ENCODE assay signal across 12 cellular contexts in the genomic region with DNA sequence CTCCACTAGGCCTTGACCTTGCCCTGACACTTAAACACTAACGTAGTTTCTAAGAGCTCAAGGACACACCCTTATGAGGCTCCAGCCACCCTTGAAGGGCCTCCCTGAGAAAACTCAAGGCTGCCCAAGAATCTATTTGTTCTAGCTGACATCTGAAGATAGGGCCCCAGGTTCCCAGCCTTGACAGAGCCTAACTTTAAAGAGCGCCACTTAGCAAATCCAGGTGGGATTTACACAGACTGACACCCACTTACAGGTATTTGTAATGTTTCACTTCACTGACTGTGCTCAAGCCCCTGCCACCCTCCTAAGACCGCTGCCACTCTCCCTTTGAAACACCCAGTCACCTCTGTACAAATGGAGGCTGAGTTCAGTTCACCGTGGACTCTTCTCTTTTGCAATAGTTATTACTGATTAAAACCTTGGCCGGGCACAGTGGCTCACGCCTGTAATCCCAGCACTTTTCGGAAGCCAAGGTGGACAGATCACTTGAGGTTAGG.
"Had no signal": no experiment of that assay in that cellular context is flagged by ENCODE, and none has a peak within 500 bp of the region (broad histone marks: within the 10 kb centered on the region; RNA-seq: fewer than 3 reads in every experiment).

No MANE protein-coding gene starts in this region.

- H3K27ac Mint-ChIP-seq: activated CD4-positive, alpha-beta memory T cell treated with anti-CD3 and anti-CD28 coated beads, Interleukin-2, amount 10 ng/mL, durations not matched to agents 7 days and 5 days; activated CD4-positive, alpha-beta T cell treated with anti-CD3 and anti-CD28 coated beads for 36 hours; memory B cell had no signal

- H3K9me3 Mint-ChIP-seq: activated CD4-positive, alpha-beta memory T cell treated with anti-CD3 and anti-CD28 coated beads, Interleukin-2, amount 10 ng/mL, durations not matched to agents 7 days and 5 days; activated T-cell treated with anti-CD3 and anti-CD28 coated beads, Interleukin-2, amount 50 U/mL, for 72 hours; central memory CD8-positive, alpha-beta T cell; memory B cell had no signal

- H3K4me1 ChIP-seq: tibial nerve had no signal

- H3K4me3 ChIP-seq: skin epidermis, tibial nerve had no signal

- ATAC-seq: activated CD4-positive, alpha-beta T cell treated with anti-CD3 and anti-CD28 coated beads for 36 hours; activated T-cell treated with anti-CD3 and anti-CD28 coated beads, Interleukin-2, amount 50 U/mL, for 72 hours had no signal

- H3K36me3 Mint-ChIP-seq: memory B cell had no signal

- H3K27me3 ChIP-seq: tibial nerve had no signal

- H3K27ac ChIP-seq: skin epidermis, tibial nerve had no signal

- H3K4me3 Mint-ChIP-seq: activated CD4-positive, alpha-beta memory T cell treated with anti-CD3 and anti-CD28 coated beads, Interleukin-2, amount 10 ng/mL, durations not matched to agents 7 days and 5 days; activated CD4-positive, alpha-beta T cell treated with anti-CD3 and anti-CD28 coated beads for 36 hours; activated T-cell treated with anti-CD3 and anti-CD28 coated beads, Interleukin-2, amount 50 U/mL, for 72 hours; central memory CD8-positive, alpha-beta T cell; memory B cell had no signal

- H3K9me3 ChIP-seq: tibial nerve had no signal

- H3K27me3 Mint-ChIP-seq: activated CD4-positive, alpha-beta memory T cell treated with anti-CD3 and anti-CD28 coated beads, Interleukin-2, amount 10 ng/mL, durations not matched to agents 7 days and 5 days; activated CD4-positive, alpha-beta T cell treated with anti-CD3 and anti-CD28 coated beads for 36 hours; central memory CD8-positive, alpha-beta T cell had no signal

- H3K36me3 ChIP-seq: tibial nerve had no signal

- DNase-seq: activated CD4-positive, alpha-beta memory T cell treated with anti-CD3 and anti-CD28 coated beads, Interleukin-2, amount 10 ng/mL, durations not matched to agents 7 days and 5 days; activated CD4-positive, alpha-beta T cell treated with anti-CD3 and anti-CD28 coated beads for 36 hours; activated gamma-delta T cell treated with Interleukin-2 at 50 U/mL for 16 hours; activated T-cell treated with anti-CD3 and anti-CD28 coated beads, Interleukin-2, amount 50 U/mL, for 72 hours; cortex of kidney; effector memory CD4-positive, alpha-beta T cell; hippocampal formation; kidney glomerular epithelial cell had no signal
